In the genomic region with DNA sequence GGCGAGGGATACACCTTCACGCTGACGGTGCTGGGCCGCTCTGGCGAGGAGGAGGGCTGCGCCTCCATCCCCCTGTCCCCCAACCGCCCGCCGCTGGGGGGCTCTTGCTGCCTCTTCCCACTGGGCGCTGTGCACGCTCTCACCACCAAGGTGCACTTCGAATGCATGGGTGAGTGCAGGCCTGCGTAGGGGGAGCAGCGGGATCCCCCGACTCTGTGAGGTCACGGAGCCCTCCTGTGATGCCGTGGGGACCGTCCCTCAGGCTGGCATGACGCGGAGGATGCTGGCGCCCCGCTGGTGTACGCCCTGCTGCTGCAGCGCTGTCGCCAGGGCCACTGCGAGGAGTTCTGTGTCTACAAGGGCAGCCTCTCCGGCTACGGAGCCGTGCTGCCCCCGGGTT, we compare ENCODE assay signal across 8 cellular contexts. TPM values are rescaled to one million over a fixed set of nuclear protein-coding genes. Genes with fewer than 3 reads are reported as not detected.
A peak's percentile ranks its signal among the peaks of the same experiment; 100 is the strongest.
DNase-seq lines count a peak whose midpoint lies in the region; ATAC-seq and TF ChIP-seq lines count a peak whose summit lies in the region.
"Not testable (repeated sequence)": the region's sequence is repeated elsewhere in the genome, so short reads cannot be mapped to it uniquely, and the experiment has no call there.

No MANE protein-coding gene starts in this region.

- not testable (repeated sequence) for H3K27me3 ChIP-seq in mammary epithelial cell (ENCODE audit: insufficient read depth, low read length); heart left ventricle; left lung; sigmoid colon; upper lobe of left lung

- TSS peak; percentile 15 for BruUV-seq in mammary epithelial cell (replicated peaks; lab: Mats Ljungman, UMichigan)

- not testable (repeated sequence) for H3K4me3 Mint-ChIP-seq in CD14-positive monocyte; activated CD4-positive, alpha-beta T cell treated with anti-CD3 and anti-CD28 coated beads, Interleukin-2, amount 10 ng/mL, durations not matched to agents 24 days and 14 days

- TF ChIP-seq EP300 in sigmoid colon (IDR thresholded peaks at IDR 0.05); upper lobe of left lung (IDR thresholded peaks at IDR 0.05): not testable (repeated sequence)

- dilution Hi-C loops in mammary epithelial cell (cut with HindIII; ENCODE audit: low sequenced_read_pairs): not testable (repeated sequence)

- not testable (repeated sequence) for H3K4me1 Mint-ChIP-seq in CD14-positive monocyte; activated CD4-positive, alpha-beta T cell treated with anti-CD3 and anti-CD28 coated beads, Interleukin-2, amount 10 ng/mL, durations not matched to agents 24 days and 14 days

- H3K9ac ChIP-seq in mammary epithelial cell (ENCODE audit: insufficient read depth, low read length): not testable (repeated sequence)

- not testable (repeated sequence) for ATAC-seq in heart left ventricle; left lung; upper lobe of left lung (ENCODE audit: low FRiP score in 2 of 2)

- CTCF ChIA-PET in mammary epithelial cell (lab: Charles Lee; ENCODE audit: low non-redundant PET): not testable (repeated sequence)

- H3K4me2 ChIP-seq in mammary epithelial cell (ENCODE audit: insufficient read depth, low read depth, low read length): not testable (repeated sequence)

- H3K79me2 ChIP-seq in mammary epithelial cell (ENCODE audit: insufficient read depth, low read length): not testable (repeated sequence)

- H3K27ac Mint-ChIP-seq in CD14-positive monocyte; activated CD4-positive, alpha-beta T cell treated with anti-CD3 and anti-CD28 coated beads, Interleukin-2, amount 10 ng/mL, durations not matched to agents 24 days and 14 days: not testable (repeated sequence)

- H3K36me3 ChIP-seq in mammary epithelial cell (ENCODE audit: insufficient read depth, low read length); heart left ventricle; left lung; sigmoid colon; upper lobe of left lung: not testable (repeated sequence)

- not testable (repeated sequence) for H4K20me1 ChIP-seq in mammary epithelial cell (ENCODE audit: insufficient read depth, low read length)

- intact Hi-C loops in CD14-positive monocyte (cut with micrococcal nuclease); activated CD4-positive, alpha-beta T cell treated with anti-CD3 and anti-CD28 coated beads, Interleukin-2, amount 10 ng/mL, durations not matched to agents 24 days and 14 days (cut with micrococcal nuclease); mammary epithelial cell (cut with micrococcal nuclease); heart left ventricle (cut with DNase I); left lung (cut with DNase I); sigmoid colon (cut with DNase I): not testable (repeated sequence)

- H3K27ac ChIP-seq in mammary epithelial cell (ENCODE audit: insufficient read depth, low read depth, low read length); heart left ventricle; left lung; sigmoid colon; upper lobe of left lung: not testable (repeated sequence)

- in situ Hi-C loops in mammary epithelial cell (cut with MboI; ENCODE audit: low sequenced_read_pairs in 2 of 2): not testable (repeated sequence)

- TF ChIP-seq CTCF in CD14-positive monocyte (IDR thresholded peaks at IDR 0.05); mammary epithelial cell (conservative IDR thresholded peaks at IDR 0.05 in 1 of 2, IDR thresholded peaks at IDR 0.05 in 1 of 2; ENCODE audit: extremely low read depth in 1 of 2, insufficient read depth in 1 of 2, low read depth in 1 of 2, low read length in 2 of 2); heart left ventricle (IDR thresholded peaks at IDR 0.05); left lung (IDR thresholded peaks at IDR 0.05); sigmoid colon (IDR thresholded peaks at IDR 0.05); upper lobe of left lung (IDR thresholded peaks at IDR 0.05): not testable (repeated sequence)

- H3K4me3 ChIP-seq in mammary epithelial cell (replicated peaks in 1 of 3; ENCODE audit: insufficient read depth in 1 of 3, low read depth in 2 of 3, low read length in 3 of 3); heart left ventricle; left lung; sigmoid colon; upper lobe of left lung: not testable (repeated sequence)

- H2AFZ ChIP-seq in mammary epithelial cell (ENCODE audit: low read depth, low read length): not testable (repeated sequence)

- H3K36me3 Mint-ChIP-seq in CD14-positive monocyte; activated CD4-positive, alpha-beta T cell treated with anti-CD3 and anti-CD28 coated beads, Interleukin-2, amount 10 ng/mL, durations not matched to agents 24 days and 14 days (ENCODE audit: low read depth): not testable (repeated sequence)

- not testable (repeated sequence) for TF ChIP-seq POLR2A in heart left ventricle (IDR thresholded peaks at IDR 0.05); sigmoid colon (IDR thresholded peaks at IDR 0.05); upper lobe of left lung (IDR thresholded peaks at IDR 0.05)

- H3K9me3 ChIP-seq in mammary epithelial cell (replicated peaks; ENCODE audit: insufficient read depth, low read length); heart left ventricle; left lung; sigmoid colon; upper lobe of left lung: not testable (repeated sequence)

- WGBS in mammary epithelial cell (ENCODE audit: low coverage, missing lambda C conversion rate): no CpG with 5 or more reads among the region's 30 CpGs
- 65 to 98% (median 97%) methylated on average over 8 to 16 of the region's 30 CpGs; no CpG with 5 or more reads in 1 of the 4 donors for WGBS in heart left ventricle, 4 donors
- 74 to 96% methylated on average over 16 to 18 of the region's 30 CpGs for WGBS in sigmoid colon, 2 donors
- WGBS in upper lobe of left lung, 2 donors: 100% methylated on average over 2 of the region's 30 CpGs; no CpG with 5 or more reads in 1 of the 2 donors

- H3K9me3 Mint-ChIP-seq in CD14-positive monocyte; activated CD4-positive, alpha-beta T cell treated with anti-CD3 and anti-CD28 coated beads, Interleukin-2, amount 10 ng/mL, durations not matched to agents 24 days and 14 days: not testable (repeated sequence)

- H3K4me1 ChIP-seq in mammary epithelial cell (ENCODE audit: insufficient read depth, low read length); heart left ventricle; left lung; sigmoid colon; upper lobe of left lung: not testable (repeated sequence)

- H3K27me3 Mint-ChIP-seq in CD14-positive monocyte (ENCODE audit: low read depth in 3 of 3); activated CD4-positive, alpha-beta T cell treated with anti-CD3 and anti-CD28 coated beads, Interleukin-2, amount 10 ng/mL, durations not matched to agents 24 days and 14 days: not testable (repeated sequence)

- peak; percentile 40 for DNase-seq in CD14-positive monocyte (ENCODE audit: low spot score)
- peak; percentile 55 for DNase-seq in activated CD4-positive, alpha-beta T cell treated with anti-CD3 and anti-CD28 coated beads, Interleukin-2, amount 10 ng/mL, durations not matched to agents 24 days and 14 days
- not testable (repeated sequence) for DNase-seq in mammary epithelial cell
- DNase-seq in heart left ventricle: peak in 3 of 5 donors; percentile 2 to 47 (median 3)
- DNase-seq in left lung: peak; percentile 27 to 45
- DNase-seq in mucosa of gallbladder (ENCODE audit: low spot score): peak; percentile 9
- peak; percentile 56 for DNase-seq in sigmoid colon
- peak; percentile 9 to 72 for DNase-seq in upper lobe of left lung

RNA-seq across cellular contexts. Expression of a gene that starts 54.2 kb away (rescaled TPM):
- polyA plus RNA-seq in CD14-positive monocyte (not detected), mammary epithelial cell (24.2 TPM), heart left ventricle (1 to 10 TPM; 3.5 to 5.2 TPM), sigmoid colon (10 to 100 TPM in 2 of 3 donors, 1 to 10 TPM in 1; 6.7 to 14.1 (median 10.8) TPM)
- 7.5 and 8.0 TPM in 2 replicates for total RNA-seq in activated CD4-positive, alpha-beta T cell treated with anti-CD3 and anti-CD28 coated beads, Interleukin-2, amount 10 ng/mL, durations not matched to agents 24 days and 14 days
- total RNA-seq in mammary epithelial cell (10 to 100 TPM in 1 of 2 donors, 1 to 10 TPM in 1; 2.5 to 10.9 TPM), heart left ventricle (1 to 10 TPM in 7 of 9 donors, under 1 TPM in 2; 0.21 to 5.2 (median 1.7) TPM), left lung (1 to 10 TPM; 4.9 to 6.0 TPM), mucosa of gallbladder (7.5 TPM), sigmoid colon (1 to 10 TPM in 3 of 4 donors, not detected in 1; 1.4 to 2.6 (median 2.6) TPM), upper lobe of left lung (1 to 10 TPM in 5 of 6 donors, not detected in 1; 1.7 to 6.4 (median 4.3) TPM)
- not detected for polyA minus RNA-seq in mammary epithelial cell
